8 cellular contexts compared by ENCODE assay signal in the genomic region with DNA sequence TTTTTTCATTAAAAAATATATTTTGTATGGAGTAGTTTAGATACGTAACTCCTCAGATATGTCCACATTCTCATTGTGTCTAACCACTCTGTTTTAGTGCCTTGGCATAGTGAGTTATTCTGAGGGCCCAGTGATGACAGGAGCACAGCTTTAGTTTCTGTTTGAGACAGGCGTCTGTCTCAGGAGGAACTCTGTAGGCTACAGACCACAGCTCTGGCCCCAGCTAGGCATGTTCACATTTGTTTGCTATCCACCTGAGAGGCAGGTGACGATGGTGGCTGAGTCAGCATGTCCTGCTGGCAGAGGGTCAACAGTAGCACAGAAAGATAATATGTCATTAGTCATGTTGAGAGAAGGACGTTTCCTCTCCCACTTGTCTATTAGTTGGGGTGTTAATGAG. TPM values are rescaled to one million over a fixed set of nuclear protein-coding genes. Genes with fewer than 3 reads are reported as not detected.
A peak's percentile ranks its signal among the peaks of the same experiment; 100 is the strongest.
DNase-seq lines count a peak whose midpoint lies in the region; ATAC-seq and TF ChIP-seq lines count a peak whose summit lies in the region.

No MANE protein-coding gene starts in this region.

- H3K4me3 ChIP-seq in Caco-2 (ENCODE audit: low read depth, low read length) (no peak overlapping the region), osteoblast (ENCODE audit: insufficient read depth, low read length) (no peak overlapping the region)

- H3K36me3 Mint-ChIP-seq in Caco-2 (ENCODE audit: insufficient read depth, unreplicated experiment) = peaks cover 27% of the 10 kb centered on the region
- H3K36me3 Mint-ChIP-seq in activated T-helper 17 cell treated with anti-CD3 and anti-CD28 coated beads, Interleukin-2, amount 50 U/mL, for 72 hours (ENCODE audit: low read depth) = no peaks in the 10 kb centered on the region
- H3K36me3 Mint-ChIP-seq in activated naive CD8-positive, alpha-beta T cell treated with anti-CD3 and anti-CD28 coated beads for 36 hours = peaks cover 1% of the 10 kb centered on the region

- no peak for TF ChIP-seq CTCF in Caco-2 (IDR thresholded peaks at IDR 0.05; ENCODE audit: insufficient read depth in 1 of 2, low read depth in 1 of 2, low read length in 1 of 2, severe bottlenecking in 1 of 2, unreplicated experiment in 1 of 2)
- TF ChIP-seq CTCF in osteoblast (IDR thresholded peaks at IDR 0.05; ENCODE audit: extremely low read depth, low read depth, low read length) = no peak

- H3K9me3 Mint-ChIP-seq in Caco-2 (ENCODE audit: unreplicated experiment) = no peaks in the 10 kb centered on the region
- peaks cover 3% of the 10 kb centered on the region for H3K9me3 Mint-ChIP-seq in activated T-helper 17 cell treated with anti-CD3 and anti-CD28 coated beads, Interleukin-2, amount 50 U/mL, for 72 hours
- no peaks in the 10 kb centered on the region for H3K9me3 Mint-ChIP-seq in activated naive CD8-positive, alpha-beta T cell treated with anti-CD3 and anti-CD28 coated beads for 36 hours

- peaks cover 43% of the 10 kb centered on the region for H3K4me1 ChIP-seq in Caco-2
- peaks cover 3% of the 10 kb centered on the region for H3K4me1 ChIP-seq in osteoblast (ENCODE audit: insufficient read depth, low read length)

- H3K27me3 ChIP-seq in Caco-2 (replicated peaks; ENCODE audit: control insufficient read depth, insufficient read depth, low read length) = no peaks in the 10 kb centered on the region
- no peaks in the 10 kb centered on the region for H3K27me3 ChIP-seq in osteoblast (ENCODE audit: insufficient read depth, low read length)

- ATAC-seq in GM19438 (IDR thresholded peaks at IDR 0.05; ENCODE audit: low read depth, unreplicated experiment) (peak; percentile 92), HG03432 (IDR thresholded peaks at IDR 0.05; ENCODE audit: unreplicated experiment) (peak; percentile 91)
- peak; percentile 29 for ATAC-seq in activated T-helper 17 cell treated with anti-CD3 and anti-CD28 coated beads, Interleukin-2, amount 50 U/mL, for 72 hours (replicated peaks)

- no peaks in the 10 kb centered on the region for H3K27me3 Mint-ChIP-seq in Caco-2 (ENCODE audit: insufficient read depth, unreplicated experiment)
- H3K27me3 Mint-ChIP-seq in activated T-helper 17 cell treated with anti-CD3 and anti-CD28 coated beads, Interleukin-2, amount 50 U/mL, for 72 hours = no peaks in the 10 kb centered on the region
- no peaks in the 10 kb centered on the region for H3K27me3 Mint-ChIP-seq in activated naive CD8-positive, alpha-beta T cell treated with anti-CD3 and anti-CD28 coated beads for 36 hours

- POLR2A ChIA-PET in Caco-2 (lab: Charles Lee) = interaction anchor here (1.2 kb wide), 1 partner anchor 16 kb away, joined by 6 read pairs; a partner anchor contains a TSS

- no peak overlapping the region for H3K4me3 Mint-ChIP-seq in Caco-2 (ENCODE audit: unreplicated experiment)
- no peak overlapping the region for H3K4me3 Mint-ChIP-seq in activated T-helper 17 cell treated with anti-CD3 and anti-CD28 coated beads, Interleukin-2, amount 50 U/mL, for 72 hours
- H3K4me3 Mint-ChIP-seq in activated naive CD8-positive, alpha-beta T cell treated with anti-CD3 and anti-CD28 coated beads for 36 hours = no peak overlapping the region

- H3K27ac ChIP-seq in osteoblast (ENCODE audit: low read depth, low read length) = no peak overlapping the region

- no TSS peak for BruUV-seq in Caco-2 (replicated peaks; lab: Mats Ljungman, UMichigan)

- peak overlapping the region; percentile 25 for H3K4me2 ChIP-seq in osteoblast (ENCODE audit: insufficient read depth, low read length)

- H3K36me3 ChIP-seq in Caco-2 (ENCODE audit: control insufficient read depth, insufficient read depth, low read length) (no peaks in the 10 kb centered on the region), osteoblast (ENCODE audit: insufficient read depth, low read length) (no peaks in the 10 kb centered on the region)

- H3K79me2 ChIP-seq in osteoblast (ENCODE audit: insufficient read depth, low read length) = peaks cover 6% of the 10 kb centered on the region

- H3K9me3 ChIP-seq in Caco-2 = no peaks in the 10 kb centered on the region
- H3K9me3 ChIP-seq in osteoblast (ENCODE audit: low read depth, low read length) = no peaks in the 10 kb centered on the region

- CTCF ChIA-PET in Caco-2 (lab: Charles Lee) = interaction anchor here (2.0 kb wide), 1 partner anchor 145 kb away, joined by 7 read pairs; no protein-coding TSS in a partner anchor

- DNase-seq in Caco-2 (peak; percentile 62 to 71), osteoblast (ENCODE audit: insufficient read length, low spot score, missing footprints) (peak; percentile 49), NCI-H226 (no peak)
- DNase-seq in activated CD4-positive, alpha-beta T cell treated with anti-CD3 and anti-CD28 coated beads, Interleukin-2, amount 50 U/mL, for 4 hours = no peak
- no peak for DNase-seq in activated naive CD8-positive, alpha-beta T cell treated with anti-CD3 and anti-CD28 coated beads for 36 hours

- H3K4me1 Mint-ChIP-seq in Caco-2 (ENCODE audit: low read depth, unreplicated experiment) = peaks cover 26% of the 10 kb centered on the region
- H3K4me1 Mint-ChIP-seq in activated T-helper 17 cell treated with anti-CD3 and anti-CD28 coated beads, Interleukin-2, amount 50 U/mL, for 72 hours = peaks cover 10% of the 10 kb centered on the region
- no peaks in the 10 kb centered on the region for H3K4me1 Mint-ChIP-seq in activated naive CD8-positive, alpha-beta T cell treated with anti-CD3 and anti-CD28 coated beads for 36 hours

- peak overlapping the region; percentile 37 for H3K27ac Mint-ChIP-seq in Caco-2 (ENCODE audit: unreplicated experiment)
- no peak overlapping the region for H3K27ac Mint-ChIP-seq in activated T-helper 17 cell treated with anti-CD3 and anti-CD28 coated beads, Interleukin-2, amount 50 U/mL, for 72 hours
- no peak overlapping the region for H3K27ac Mint-ChIP-seq in activated naive CD8-positive, alpha-beta T cell treated with anti-CD3 and anti-CD28 coated beads for 36 hours

- H2AFZ ChIP-seq in osteoblast (ENCODE audit: low read length) = no peak overlapping the region

- intact Hi-C loops in Caco-2 (cut with micrococcal nuclease; ENCODE audit: unreplicated experiment) = loop anchor here (1.0 to 5.0 kb wide), 2 partner anchors 15 to 36 kb away; no protein-coding TSS in a partner anchor

- H4K20me1 ChIP-seq in osteoblast (ENCODE audit: insufficient read depth, low read length) = no peaks in the 10 kb centered on the region

RNA-seq across cellular contexts. Expression of a gene that starts 16.3 kb away (rescaled TPM):
- 60.8 and 66.1 TPM in 2 replicates for total RNA-seq in Caco-2 (2022)
- 1 to 10 TPM; 1.7 to 2.2 TPM for total RNA-seq in activated T-helper 17 cell treated with anti-CD3 and anti-CD28 coated beads, Interleukin-2, amount 50 U/mL, for 72 hours
- total RNA-seq in osteoblast = 7.2 and 8.0 TPM in 2 replicates
- 1 to 10 TPM; 1.5 to 2.6 TPM for total RNA-seq in activated naive CD8-positive, alpha-beta T cell treated with anti-CD3 and anti-CD28 coated beads for 36 hours

Comparison
In these comparisons a context has a peak if more than half of its experiments do, and no peak if none do; other contexts are left out.
1. DNase-seq: peak in Caco-2 (2 of 2) and osteoblast (single experiment); none in NCI-H226 (single experiment), activated CD4-positive, alpha-beta T cell treated with anti-CD3 and anti-CD28 coated beads, Interleukin-2, amount 50 U/mL, for 4 hours (0 of 2) and activated naive CD8-positive, alpha-beta T cell treated with anti-CD3 and anti-CD28 coated beads for 36 hours (single experiment).
2. ATAC-seq: peak in every context shown above with its lines; median percentile 92 in GM19438; 91 in HG03432; 29 in activated T-helper 17 cell treated with anti-CD3 and anti-CD28 coated beads, Interleukin-2, amount 50 U/mL, for 72 hours.